8 cellular contexts compared by ENCODE assay signal in the genomic region with DNA sequence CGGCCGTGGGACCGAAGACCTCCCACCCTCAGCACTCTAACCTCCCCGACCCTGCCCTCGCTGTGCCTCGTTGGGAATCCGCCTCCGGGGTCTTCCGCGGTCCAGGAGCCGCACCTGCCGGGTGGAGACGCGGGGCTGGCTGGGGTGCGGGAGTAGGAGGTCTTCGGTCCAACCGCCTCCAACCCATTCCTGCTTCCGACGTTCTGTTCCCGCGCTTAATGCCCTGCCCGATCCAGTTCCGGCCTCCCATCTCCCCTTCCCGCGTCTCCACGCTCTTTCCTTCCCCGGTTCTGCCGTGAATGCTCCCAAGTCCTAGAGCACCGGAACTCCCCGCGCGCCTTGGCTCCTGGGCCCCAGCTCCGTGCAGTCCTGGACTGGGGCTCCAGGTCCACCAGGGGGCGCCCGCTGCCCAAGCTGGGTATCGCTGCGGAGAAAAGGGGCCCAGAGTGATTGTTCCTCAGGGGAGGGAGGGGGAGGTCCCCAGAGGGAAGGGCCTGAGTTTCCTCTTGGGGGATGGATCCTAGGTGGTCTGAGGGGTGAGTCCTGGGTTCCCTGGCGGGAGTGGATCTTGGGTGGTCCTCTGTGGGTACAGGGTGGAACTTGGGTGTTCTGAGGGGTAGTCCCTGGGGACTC. TPM values are rescaled to one million over a fixed set of nuclear protein-coding genes. Genes with fewer than 3 reads are reported as not detected.
DNase-seq lines count a peak whose midpoint lies in the region; ATAC-seq and TF ChIP-seq lines count a peak whose summit lies in the region.

No MANE protein-coding gene starts in this region.

- no peak overlapping the region for H3K9ac ChIP-seq in endodermal cell (ENCODE audit: extremely low read depth, low read length, poor library complexity, severe bottlenecking)

- H3K27me3 Mint-ChIP-seq in endodermal cell (ENCODE audit: insufficient read depth) = peaks cover 13% of the 10 kb centered on the region

- ATAC-seq in GM18858 (IDR thresholded peaks at IDR 0.05; ENCODE audit: unreplicated experiment) (peak; percentile 32), HG03460 (IDR thresholded peaks at IDR 0.05; ENCODE audit: unreplicated experiment) (peak; percentile 41)

- H3K27me3 ChIP-seq in ACC112 (ENCODE audit: insufficient read depth, low read length) (no peaks in the 10 kb centered on the region), endodermal cell (ENCODE audit: control insufficient read depth, insufficient read depth, low read length, poor library complexity, severe bottlenecking) (no peaks in the 10 kb centered on the region)

- no peaks in the 10 kb centered on the region for H3K79me2 ChIP-seq in ACC112 (ENCODE audit: control insufficient read depth, insufficient read depth, low read length, unreplicated experiment)

- peaks cover 1% of the 10 kb centered on the region for H3K4me1 Mint-ChIP-seq in endodermal cell

- peak overlapping the region; percentile 81 for H3K27ac Mint-ChIP-seq in endodermal cell

- H3K4me3 ChIP-seq in ACC112 (ENCODE audit: low read depth, low read length) (peak overlapping the region; percentile 72), endodermal cell (ENCODE audit: low read length) (peak overlapping the region; percentile 79), mesodermal cell (ENCODE audit: extremely low read depth, insufficient read depth, low read length, poor library complexity, severe bottlenecking) (peak overlapping the region; percentile 52)

- H3K9me3 Mint-ChIP-seq in endodermal cell = peaks cover 3% of the 10 kb centered on the region

- H2AFZ ChIP-seq in ACC112 (ENCODE audit: low read length, unreplicated experiment) = peak overlapping the region; percentile 57

- TF ChIP-seq CTCF in endodermal cell (conservative IDR thresholded peaks at IDR 0.05) = peak; percentile 98

- peak; percentile 82 for DNase-seq in NOMO-1 treated with dmso at 0.1 percent for 144 hours (lab: John Stamatoyannopoulos, UW; ENCODE audit: unreplicated experiment)
- DNase-seq in activated CD8-positive, alpha-beta memory T cell treated with anti-CD3 and anti-CD28 coated beads, Interleukin-2, amount 50 U/mL, for 1 hour (ENCODE audit: extremely low read depth) = peak; percentile 77
- peak; percentile 97 for DNase-seq in endodermal cell
- peak; percentile 82 for DNase-seq in stimulated activated CD8-positive, alpha-beta memory T cell treated with anti-CD3 and anti-CD28 coated beads, Interleukin-12 subunit alpha, Interleukin-12 subunit beta, amount 100 ng/mL, for 24 hours (ENCODE audit: extremely low read depth)

- H3K9me3 ChIP-seq in endodermal cell (ENCODE audit: control insufficient read depth, low read length) (no peaks in the 10 kb centered on the region), mesodermal cell (ENCODE audit: control insufficient read depth, low read length) (no peaks in the 10 kb centered on the region)

- no peaks in the 10 kb centered on the region for H3K36me3 Mint-ChIP-seq in endodermal cell (ENCODE audit: low read depth)

- H3K27ac ChIP-seq in ACC112 (ENCODE audit: low read depth, low read length) = no peak overlapping the region
- H3K27ac ChIP-seq in endodermal cell (ENCODE audit: low read depth, low read length) = no peak overlapping the region
- peak overlapping the region; percentile 45 for H3K27ac ChIP-seq in mesodermal cell (ENCODE audit: low read depth, low read length, severe bottlenecking)

- peak overlapping the region; percentile 72 for H3K4me3 Mint-ChIP-seq in endodermal cell

- 2% methylated on average over 13 to 36 of the region's 38 CpGs for WGBS in endodermal cell (ENCODE audit: insufficient coverage in 1 of 2, insufficient read length in 1 of 2), 2 experiments
- WGBS in mesodermal cell (ENCODE audit: insufficient coverage in 2 of 2), 2 experiments = 0 to 1% methylated on average over 14 to 31 of the region's 38 CpGs

- H3K36me3 ChIP-seq in ACC112 (ENCODE audit: insufficient read depth, low read length) (no peaks in the 10 kb centered on the region), endodermal cell (ENCODE audit: control insufficient read depth, insufficient read depth, low read length) (no peaks in the 10 kb centered on the region), mesodermal cell (ENCODE audit: control insufficient read depth, insufficient read depth, low read length) (no peaks in the 10 kb centered on the region)

- H3K4me1 ChIP-seq in ACC112 (ENCODE audit: control insufficient read depth, insufficient read depth, low read length, unreplicated experiment) (peaks cover 13% of the 10 kb centered on the region), endodermal cell (ENCODE audit: control insufficient read depth, insufficient read depth, low read length) (no peaks in the 10 kb centered on the region), mesodermal cell (ENCODE audit: control insufficient read depth, insufficient read depth, low read length, poor library complexity, severe bottlenecking) (peaks cover 3% of the 10 kb centered on the region)

RNA-seq across cellular contexts. Expression of a gene that starts 14.1 kb away (rescaled TPM):
- total RNA-seq in endodermal cell = 1 to 10 TPM in 1 of 2 donors, under 1 TPM in 1; 0.68 to 3.9 TPM
- polyA plus RNA-seq in endodermal cell (2013, experiment 1 of 2) = 1.3 TPM
- 2.2 TPM for polyA plus RNA-seq in endodermal cell (2013, experiment 2 of 2)
- 5.6 TPM for polyA plus RNA-seq in mesodermal cell (2013, experiment 1 of 2)
- polyA plus RNA-seq in mesodermal cell (2013, experiment 2 of 2) = 5.1 TPM

RNA-seq across cellular contexts. Expression of a gene that starts 14.7 kb away (rescaled TPM):
- total RNA-seq in endodermal cell = 1 to 10 TPM; 5.2 to 7.5 TPM
- polyA plus RNA-seq in endodermal cell (2013, experiment 1 of 2) = 14.0 TPM
- polyA plus RNA-seq in endodermal cell (2013, experiment 2 of 2) = 9.9 TPM
- 1.7 TPM for polyA plus RNA-seq in mesodermal cell (2013, experiment 1 of 2)
- polyA plus RNA-seq in mesodermal cell (2013, experiment 2 of 2) = 1.3 TPM

RNA-seq across cellular contexts. Expression of a gene that starts 35.2 kb away (rescaled TPM):
- 1 to 10 TPM; 1.7 to 2.1 TPM for total RNA-seq in endodermal cell
- polyA plus RNA-seq in endodermal cell (2013, experiment 1 of 2) = 0.75 TPM
- 0.79 TPM for polyA plus RNA-seq in endodermal cell (2013, experiment 2 of 2)
- 0.52 TPM for polyA plus RNA-seq in mesodermal cell (2013, experiment 1 of 2)
- polyA plus RNA-seq in mesodermal cell (2013, experiment 2 of 2) = 0.10 TPM

RNA-seq across cellular contexts. Expression of a gene that starts 52.7 kb away (rescaled TPM):
- 10 to 100 TPM; 46.4 to 50.9 TPM for total RNA-seq in endodermal cell
- polyA plus RNA-seq in endodermal cell (2013, experiment 1 of 2) = 5.0 TPM
- 4.1 TPM for polyA plus RNA-seq in endodermal cell (2013, experiment 2 of 2)
- polyA plus RNA-seq in mesodermal cell (2013, experiment 1 of 2) = not detected
- 0.30 TPM for polyA plus RNA-seq in mesodermal cell (2013, experiment 2 of 2)

RNA-seq across cellular contexts. Expression of a gene that starts 57.2 kb away (rescaled TPM):
- total RNA-seq in endodermal cell = 10 to 100 TPM; 34.9 to 39.5 TPM
- 47.3 TPM for polyA plus RNA-seq in endodermal cell (2013, experiment 1 of 2)
- polyA plus RNA-seq in endodermal cell (2013, experiment 2 of 2) = 45.8 TPM
- polyA plus RNA-seq in mesodermal cell (2013, experiment 1 of 2) = 36.6 TPM
- 32.3 TPM for polyA plus RNA-seq in mesodermal cell (2013, experiment 2 of 2)
